Comparison of ENCODE assay signal across 7 cellular contexts in the genomic region with DNA sequence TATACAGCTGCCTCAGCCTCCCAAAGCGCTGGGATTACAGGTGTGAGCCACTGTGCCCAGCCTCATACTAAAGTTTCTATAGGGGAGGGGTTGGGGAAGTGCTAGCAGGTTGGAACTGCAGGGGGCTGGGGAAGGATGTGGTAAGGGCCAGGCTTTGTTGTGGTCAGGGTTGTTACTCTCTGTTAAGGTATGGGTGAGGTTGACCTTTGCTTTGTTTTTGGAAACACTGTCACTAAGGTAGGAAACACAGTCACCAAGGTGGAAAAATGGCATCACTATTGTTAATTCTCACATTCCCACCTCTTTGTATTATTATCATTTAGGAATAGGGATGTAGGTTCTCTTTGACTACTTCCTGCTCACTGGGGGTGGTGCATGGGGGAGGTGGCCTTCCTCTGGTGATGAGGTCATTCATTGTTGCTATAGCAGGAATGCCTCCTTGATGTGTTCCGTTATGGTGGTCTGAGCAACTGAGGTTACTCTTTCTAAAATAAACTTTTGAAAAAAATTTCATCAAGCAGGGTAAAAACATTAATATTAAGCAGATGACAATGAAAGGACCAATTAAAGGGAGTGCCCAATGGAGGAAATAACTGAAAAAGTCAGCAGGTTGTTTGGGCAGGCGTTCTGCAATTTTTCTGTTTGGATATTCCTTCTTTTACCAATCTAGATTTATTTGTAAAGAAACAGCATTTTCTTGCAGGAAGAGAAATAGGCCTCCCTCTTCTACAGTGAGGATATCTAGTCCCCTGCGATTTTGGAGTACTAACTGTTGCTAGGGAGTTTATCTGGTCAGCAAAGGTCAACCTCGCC.
DNase-seq lines count a peak whose midpoint lies in the region; ATAC-seq lines count a peak whose summit lies in the region.

No MANE protein-coding gene starts in this region.

- peak; percentile 61 to 77 for DNase-seq in activated T-cell treated with anti-CD3 and anti-CD28 coated beads, Interleukin-2, amount 50 U/mL, for 48 hours
- DNase-seq in stimulated activated CD4-positive, alpha-beta T cell treated with anti-CD3 and anti-CD28 coated beads, Interleukin-4, amount 100 ng/mL, for 48 hours (ENCODE audit: low read depth in 2 of 2) = peak; percentile 32 to 33
- no peak for DNase-seq in NCI-H1436 treated with DMSO at 0.1 percent for 48 hours (lab: John Stamatoyannopoulos, UW)

- ATAC-seq in GM19395 (IDR thresholded peaks at IDR 0.05; ENCODE audit: unreplicated experiment) (peak; percentile 70), HG03442 (IDR thresholded peaks at IDR 0.05; ENCODE audit: unreplicated experiment) (peak; percentile 58), HG02884 (IDR thresholded peaks at IDR 0.05; ENCODE audit: unreplicated experiment) (no peak), HG03439 (IDR thresholded peaks at IDR 0.05; ENCODE audit: unreplicated experiment) (no peak)

Comparison
In these comparisons a context has a peak if more than half of its experiments do, and no peak if none do; other contexts are left out.
1. ATAC-seq: peak in GM19395 (single experiment) and HG03442 (single experiment); none in HG02884 (single experiment) and HG03439 (single experiment).